ENCODE assay signal across 8 cellular contexts in genomic region chr15:67433495-67434099, GRCh38.
DNase-seq lines count a peak whose midpoint lies in the region; ATAC-seq, FAIRE-seq and TF ChIP-seq lines count a peak whose summit lies in the region.

No MANE protein-coding gene starts in this region.

- CTCF ChIA-PET in BJ (lab: Yijun Ruan, JAX): interaction anchor here (0.6 to 2.6 kb wide), 26 partner anchors 9 to 510 kb away, joined by 3 to 15 read pairs (median 3); no protein-coding TSS in a partner anchor
- CTCF ChIA-PET in PC-9 (lab: Charles Lee): interaction anchor here (0.6 to 1.2 kb wide), 3 partner anchors 48 to 1012 kb away, joined by 3 to 11 read pairs (median 9); no protein-coding TSS in a partner anchor

- no peak overlapping the region for H3K27ac ChIP-seq in PC-9
- H3K27ac ChIP-seq in stomach: no peak overlapping the region

- FAIRE-seq in GM18507 (lab: Jason Lieb, UNC) (peak; percentile 90), bronchial epithelial cell (lab: Jason Lieb, UNC) (peak; percentile 47)

- no peak for TF ChIP-seq POLR2A in stomach (IDR thresholded peaks at IDR 0.05)

- no peak for TF ChIP-seq EP300 in stomach (IDR thresholded peaks at IDR 0.05)

- intact Hi-C loops in PC-9 (cut with micrococcal nuclease; ENCODE audit: unreplicated experiment): loop anchor here (5.0 kb wide), 1 partner anchor 486 kb away; no protein-coding TSS in a partner anchor
- intact Hi-C loops in left colon (cut with DNase I, micrococcal nuclease): loop anchor here in 1 of 2 donors (10.0 kb wide), 1 partner anchor 489 kb away; no protein-coding TSS in a partner anchor
- intact Hi-C loops in stomach (cut with DNase I; ENCODE audit: low total_unique reads): no loop called here

- H3K27me3 ChIP-seq in BJ (ENCODE audit: control insufficient read depth, insufficient read depth, low read length): no peaks in the 10 kb centered on the region
- no peaks in the 10 kb centered on the region for H3K27me3 ChIP-seq in PC-9 (ENCODE audit: insufficient read depth, low read depth)
- H3K27me3 ChIP-seq in bronchial epithelial cell (ENCODE audit: control insufficient read depth, insufficient read depth, low read length): no peaks in the 10 kb centered on the region
- H3K27me3 ChIP-seq in stomach: no peaks in the 10 kb centered on the region

- H3K36me3 ChIP-seq in BJ (ENCODE audit: control insufficient read depth, insufficient read depth, low read length) (no peaks in the 10 kb centered on the region), PC-9 (ENCODE audit: low read depth) (no peaks in the 10 kb centered on the region), bronchial epithelial cell (ENCODE audit: control insufficient read depth, insufficient read depth, low read length) (no peaks in the 10 kb centered on the region), stomach (no peaks in the 10 kb centered on the region)

- no peaks in the 10 kb centered on the region for H3K9me2 ChIP-seq in PC-9 (ENCODE audit: insufficient read depth)

- H3K9me3 ChIP-seq in PC-9 (ENCODE audit: insufficient read depth, low read depth): no peaks in the 10 kb centered on the region
- H3K9me3 ChIP-seq in stomach: no peaks in the 10 kb centered on the region

- no peak overlapping the region for H3K4me2 ChIP-seq in PC-9

- H3F3A ChIP-seq in PC-9 (ENCODE audit: insufficient read depth, low read depth): no peaks in the 10 kb centered on the region

- H4K20me1 ChIP-seq in PC-9 (ENCODE audit: insufficient read depth): no peaks in the 10 kb centered on the region

- H3K79me2 ChIP-seq in PC-9 (ENCODE audit: low read depth): no peaks in the 10 kb centered on the region

- 49 to 60% (median 52%) methylated on average over 3 of the region's 3 CpGs for WGBS in stomach, 5 donors

- POLR2A ChIA-PET in BJ (lab: Charles Lee) (no interaction called here), PC-9 (lab: Charles Lee; ENCODE audit: unreplicated experiment) (no interaction called here)

- no TSS peak for BruUV-seq in PC-9 (replicated peaks; lab: Mats Ljungman, UMichigan)

- H3K4me3 ChIP-seq in BJ (ENCODE audit: low read depth, low read length): no peak overlapping the region
- no peak overlapping the region for H3K4me3 ChIP-seq in PC-9
- no peak overlapping the region for H3K4me3 ChIP-seq in bronchial epithelial cell (ENCODE audit: low read depth, low read length)
- no peak overlapping the region for H3K4me3 ChIP-seq in stomach

- H3K4me1 ChIP-seq in PC-9 (replicated peaks; ENCODE audit: insufficient read depth) (no peaks in the 10 kb centered on the region; the same call in 1 of the 2 replicates), stomach (peaks cover 0 to 6% (median 0%) of the 10 kb centered on the region in 4 donors)

- no peak for DNase-seq in BJ (ENCODE audit: low read depth)
- DNase-seq in GM18507 (ENCODE audit: extremely low spot score, insufficient read length, low read depth): peak; percentile 8
- DNase-seq in PC-9: peak in 1 of 2 experiments; percentile 29
- peak; percentile 49 for DNase-seq in bronchial epithelial cell (ENCODE audit: low read depth)
- peak in 1 of 2 donors; percentile 37 for DNase-seq in left colon
- peak; percentile 64 for DNase-seq in stomach

- ATAC-seq in left colon: peak; percentile 73
- ATAC-seq in GM21825 (IDR thresholded peaks at IDR 0.05; ENCODE audit: unreplicated experiment): no peak
- no peak for ATAC-seq in activated CD4-positive, CD25-positive, alpha-beta regulatory T cell treated with anti-CD3 and anti-CD28 coated beads, Interleukin-2, amount 50 U/mL, for 24 hours

- H2AFZ ChIP-seq in PC-9: no peak overlapping the region

- TF ChIP-seq CTCF in BJ (IDR thresholded peaks at IDR 0.05; ENCODE audit: insufficient read depth, low read depth, low read length) (peak; percentile 82), PC-9 (conservative IDR thresholded peaks at IDR 0.05) (peak; percentile 76), bronchial epithelial cell (IDR thresholded peaks at IDR 0.05; ENCODE audit: insufficient read depth, low read length, severe bottlenecking) (peak; percentile 75), stomach (IDR thresholded peaks at IDR 0.05) (peak in 5 of 7 experiments; percentile 45 to 80 (median 68))
